8 cellular contexts compared by ENCODE assay signal in the genomic region with DNA sequence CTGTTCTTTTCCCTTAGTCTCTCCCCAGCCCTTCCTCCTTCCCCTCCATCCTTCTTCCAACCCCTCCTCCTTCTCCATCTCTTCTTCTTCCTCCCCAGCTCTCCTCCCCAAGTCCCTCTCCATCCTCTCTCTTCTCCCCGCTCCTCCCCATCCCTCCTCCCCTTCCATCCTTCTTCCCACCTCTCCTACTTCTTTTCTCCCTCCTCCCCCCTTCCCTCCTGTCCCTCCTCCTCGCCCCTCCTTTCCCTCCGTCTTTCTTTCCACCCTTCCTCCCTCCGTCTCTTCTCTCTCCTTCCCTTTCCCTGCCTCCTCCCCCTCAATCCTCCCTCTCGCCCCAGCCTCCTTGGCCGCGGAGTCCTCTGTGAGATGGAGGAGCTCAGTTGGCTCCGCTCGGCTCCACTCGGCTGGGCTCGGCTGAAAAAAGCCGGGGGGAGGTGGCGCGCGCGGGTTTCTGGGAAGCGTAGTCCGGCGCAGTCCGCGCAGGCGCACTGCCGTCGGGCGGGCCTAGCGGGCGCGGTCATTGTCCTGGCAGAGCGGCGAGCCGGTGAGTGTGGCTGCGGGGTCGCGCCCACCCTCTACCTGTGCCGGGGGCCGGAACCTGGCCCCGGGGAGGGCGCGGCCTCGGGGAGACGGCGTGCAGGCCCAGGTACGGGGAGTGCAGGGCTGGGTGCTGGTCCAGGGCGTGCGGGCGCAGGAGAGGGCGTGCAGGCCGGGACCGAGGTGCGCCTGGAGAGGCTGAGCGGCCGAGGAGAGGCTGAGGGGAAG. TPM values are rescaled to one million over a fixed set of nuclear protein-coding genes. Genes with fewer than 3 reads are reported as not detected.
DNase-seq lines count a peak whose midpoint lies in the region; ATAC-seq and TF ChIP-seq lines count a peak whose summit lies in the region.

Gene ZNF71, plus strand, starts transcription at position 520 of the 765 bp plus-strand sequence. CDS start 6,257 bp downstream, outside the sequence.

- peaks cover 18% of the 10 kb centered on the region for H3K36me3 ChIP-seq in left ventricle myocardium inferior
- H3K36me3 ChIP-seq in upper lobe of left lung = no peaks in the 10 kb centered on the region

- peaks cover 33% of the 10 kb centered on the region for H3K9me3 ChIP-seq in left ventricle myocardium inferior (replicated peaks)
- H3K9me3 ChIP-seq in upper lobe of left lung = peaks cover 0 to 15% (median 3%) of the 10 kb centered on the region in 4 donors

- no peak for TF ChIP-seq EP300 in upper lobe of left lung (IDR thresholded peaks at IDR 0.05)

- TF ChIP-seq POLR2A in upper lobe of left lung (IDR thresholded peaks at IDR 0.05) = peak in 1 of 4 donors; percentile 51

- H3K4me1 ChIP-seq in left ventricle myocardium inferior (peaks cover 24% of the 10 kb centered on the region), upper lobe of left lung (peaks cover 6 to 18% (median 12%) of the 10 kb centered on the region in 4 donors)

- 1% methylated on average over 28 to 52 of the region's 52 CpGs for WGBS in upper lobe of left lung, 2 donors

- H3K27ac ChIP-seq in left ventricle myocardium inferior (replicated peaks) (peak within 1 kb of the TSS; percentile 85), upper lobe of left lung (peak within 1 kb of the TSS in 3 of 4 donors; percentile 71 to 78 (median 76))

- DNase-seq in GM03348 (ENCODE audit: low spot score) (peak; percentile 99), NCI-H1417 (lab: John Stamatoyannopoulos, UW) (peak; percentile 83 to 89 (median 87)), T-helper 1 cell (peak; percentile 69 to 83 (median 79)), amniotic stem cell (lab: John Stamatoyannopoulos, UW) (peak; percentile 57), left ventricle myocardium inferior (peak; percentile 92), posterior vena cava (ENCODE audit: low spot score) (peak; percentile 98), upper lobe of left lung (peak; percentile 88 to 98)

- ATAC-seq in HG02588 (IDR thresholded peaks at IDR 0.05; ENCODE audit: unreplicated experiment) (peak; percentile 88), upper lobe of left lung (ENCODE audit: low FRiP score in 2 of 2) (peak; percentile 89 to 98)

- intact Hi-C loops in left ventricle myocardium inferior (cut with micrococcal nuclease) (no loop called here), posterior vena cava (cut with DNase I) (no loop called here)

- H3K27me3 ChIP-seq in left ventricle myocardium inferior (ENCODE audit: low read depth) = no peaks in the 10 kb centered on the region
- no peaks in the 10 kb centered on the region for H3K27me3 ChIP-seq in upper lobe of left lung

- peak within 1 kb of the TSS; percentile 98 for H3K4me3 ChIP-seq in left ventricle myocardium inferior
- H3K4me3 ChIP-seq in upper lobe of left lung = peak within 1 kb of the TSS; percentile 69 to 93 (median 90)

- TF ChIP-seq CTCF in left ventricle myocardium inferior (IDR thresholded peaks at IDR 0.05; ENCODE audit: borderline replicate concordance) (no peak), upper lobe of left lung (IDR thresholded peaks at IDR 0.05) (peak in 1 of 6 experiments; percentile 22)

RNA-seq across cellular contexts. Expression of gene ZNF71, which starts in this region (rescaled TPM):
- total RNA-seq in left ventricle myocardium inferior = 5.8 TPM
- 10 to 100 TPM in 1 of 2 donors, 1 to 10 TPM in 1; 8.4 to 11.1 TPM for total RNA-seq in posterior vena cava
- 10 to 100 TPM in 2 of 6 donors, 1 to 10 TPM in 4; 4.0 to 11.5 (median 7.4) TPM for total RNA-seq in upper lobe of left lung

Comparison
In these comparisons a context has a peak if more than half of its experiments do, and no peak if none do; other contexts are left out.
1. Peak in every context shown above with its lines: DNase-seq, ATAC-seq, H3K4me3 ChIP-seq and H3K27ac ChIP-seq.